ENCODE assay signal across 13 cellular contexts in genomic region chr11:129344301-129344940, GRCh38. TPM values are rescaled to one million over a fixed set of nuclear protein-coding genes. Genes with fewer than 3 reads are reported as not detected.
DNase-seq lines count a peak whose midpoint lies in the region; ATAC-seq and TF ChIP-seq lines count a peak whose summit lies in the region.
"Not testable (repeated sequence)": the region's sequence is repeated elsewhere in the genome, so short reads cannot be mapped to it uniquely, and the experiment has no call there.
"Had no signal": no experiment of that assay in that cellular context is flagged by ENCODE, and none has a peak within 500 bp of the region (broad histone marks: within the 10 kb centered on the region; RNA-seq: fewer than 3 reads in every experiment).

No MANE protein-coding gene starts in this region.

- not testable (repeated sequence) for H3K36me3 Mint-ChIP-seq in WTC11; activated naive CD8-positive, alpha-beta T cell; osteocyte (ENCODE audit: unreplicated experiment)

- H3K27ac Mint-ChIP-seq in WTC11; activated naive CD8-positive, alpha-beta T cell; osteocyte (ENCODE audit: unreplicated experiment): not testable (repeated sequence)

- peaks cover 19% of the 10 kb centered on the region for H3K9me3 Mint-ChIP-seq in WTC11
- peaks cover 10% of the 10 kb centered on the region for H3K9me3 Mint-ChIP-seq in activated naive CD8-positive, alpha-beta T cell (ENCODE audit: low read depth)
- not testable (repeated sequence) for H3K9me3 Mint-ChIP-seq in osteocyte (ENCODE audit: unreplicated experiment)

- H3K9ac ChIP-seq in iPS-18a (ENCODE audit: low read length), result not testable (repeated sequence)

- not testable (repeated sequence) for H3K4me1 ChIP-seq in iPS-18a (ENCODE audit: control insufficient read depth, low read depth, low read length)

- not testable (repeated sequence) for H3K36me3 ChIP-seq in H7 (replicated peaks; ENCODE audit: control insufficient read depth, insufficient read depth, low read length); iPS-18a (ENCODE audit: control insufficient read depth, low read depth, low read length)

- not testable (repeated sequence) for TF ChIP-seq CTCF in WTC11 (IDR thresholded peaks at IDR 0.05); osteocyte (IDR thresholded peaks at IDR 0.05)

- H3K4me1 Mint-ChIP-seq in WTC11; activated naive CD8-positive, alpha-beta T cell (ENCODE audit: low read depth); osteocyte (ENCODE audit: unreplicated experiment): not testable (repeated sequence)

- not testable (repeated sequence) for H3K9me3 ChIP-seq in iPS-18a (ENCODE audit: control insufficient read depth, low read depth, low read length)

- not testable (repeated sequence) for H3K4me3 Mint-ChIP-seq in WTC11
- peak overlapping the region; percentile 20 for H3K4me3 Mint-ChIP-seq in activated naive CD8-positive, alpha-beta T cell
- H3K4me3 Mint-ChIP-seq in osteocyte (ENCODE audit: unreplicated experiment), result peak overlapping the region; percentile 22

- not testable (repeated sequence) for H3K27ac ChIP-seq in iPS-18a (ENCODE audit: low read length)

- CTCF ChIA-PET in WTC11 (lab: Charles Lee), result not testable (repeated sequence)

- H3K27me3 ChIP-seq in H7 (ENCODE audit: control insufficient read depth, insufficient read depth, low read length); iPS-18a (ENCODE audit: control insufficient read depth, insufficient read depth, low read length): not testable (repeated sequence)

- not testable (repeated sequence) for ATAC-seq in WTC11

- not testable (repeated sequence) for H3K27me3 Mint-ChIP-seq in WTC11 (ENCODE audit: low read depth); activated naive CD8-positive, alpha-beta T cell; osteocyte (ENCODE audit: unreplicated experiment)

- not testable (repeated sequence) for DNase-seq in H7; osteocyte (ENCODE audit: extremely low spot score, unreplicated experiment)
- DNase-seq in NCI-H2029 (lab: John Stamatoyannopoulos, UW) (peak; percentile 13), WTC11 (ENCODE audit: low spot score) (peak; percentile 24)
- peak; percentile 51 for DNase-seq in activated T-cell treated with anti-CD3 and anti-CD28 coated beads, Interleukin-2, amount 50 U/mL, for 1 hour

- POLR2A ChIA-PET in WTC11 (lab: Charles Lee), result not testable (repeated sequence)

- peak overlapping the region; percentile 28 for H3K4me3 ChIP-seq in H7 (ENCODE audit: insufficient read depth, low read depth, low read length)
- H3K4me3 ChIP-seq in iPS-18a (ENCODE audit: low read length), result peak overlapping the region; percentile 33

TF ChIP-seq in WTC11, 78 proteins besides CTCF, POLR2A, EP300 and RAD21:
- TF ChIP-seq GABPB1 (CRISPR knock-in tag; IDR thresholded peaks at IDR 0.05), result 0 out of 2 replicates have a peak, but pooled peaks have one; percentile 29

RNA-seq across cellular contexts. Expression of gene BARX2, which starts 31.2 kb away (rescaled TPM):
- total RNA-seq in H7 (2014; rRNA removed; shearing (Covaris generic)), result not detected in 2 replicates
- total RNA-seq in WTC11 (2021) (not detected in 3 replicates), osteocyte (not detected in 2 replicates)
- total RNA-seq: B cell; CD4-positive, alpha-beta memory T cell; GM23338; HFFc6; HT1080; MCF 10A had no signal
